1 cellular context compared by ENCODE assay signal in the genomic region with DNA sequence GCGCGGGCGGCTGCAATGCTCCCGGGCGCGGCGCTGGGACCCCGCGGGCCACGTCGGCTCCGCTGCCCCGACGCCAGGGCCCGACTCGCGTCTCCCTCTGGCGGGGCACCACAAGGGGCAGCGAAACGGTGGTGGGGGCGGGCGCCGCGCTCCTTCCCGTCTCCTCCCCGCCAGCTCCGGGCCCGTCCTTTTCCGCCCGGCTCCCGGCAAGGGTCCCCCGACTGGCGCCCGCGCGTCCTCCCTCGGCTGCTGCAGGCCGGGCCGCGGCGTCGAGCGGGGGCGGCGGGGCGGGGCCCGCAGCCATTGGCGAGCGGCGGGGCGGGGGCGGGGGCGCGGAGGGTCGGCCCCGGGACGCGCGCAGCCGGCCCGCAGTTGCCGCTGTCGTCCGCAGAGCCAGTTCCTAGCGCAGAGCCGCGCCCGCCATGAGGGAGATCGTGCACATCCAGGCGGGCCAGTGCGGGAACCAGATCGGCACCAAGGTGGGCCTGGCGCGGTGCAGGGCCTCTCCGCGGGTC.
A peak's percentile ranks its signal among the peaks of the same experiment; 100 is the strongest.
TF ChIP-seq lines count a peak whose summit lies in the region.

A gene (plus strand): TSS at position 371 of the 515 bp plus-strand sequence. CDS start 52 bp downstream, at position 423.

TF ChIP-seq in GM12878, 131 proteins besides CTCF, POLR2A, EP300 and RAD21 (continued from another document):
- TF ChIP-seq, protein P1, sequence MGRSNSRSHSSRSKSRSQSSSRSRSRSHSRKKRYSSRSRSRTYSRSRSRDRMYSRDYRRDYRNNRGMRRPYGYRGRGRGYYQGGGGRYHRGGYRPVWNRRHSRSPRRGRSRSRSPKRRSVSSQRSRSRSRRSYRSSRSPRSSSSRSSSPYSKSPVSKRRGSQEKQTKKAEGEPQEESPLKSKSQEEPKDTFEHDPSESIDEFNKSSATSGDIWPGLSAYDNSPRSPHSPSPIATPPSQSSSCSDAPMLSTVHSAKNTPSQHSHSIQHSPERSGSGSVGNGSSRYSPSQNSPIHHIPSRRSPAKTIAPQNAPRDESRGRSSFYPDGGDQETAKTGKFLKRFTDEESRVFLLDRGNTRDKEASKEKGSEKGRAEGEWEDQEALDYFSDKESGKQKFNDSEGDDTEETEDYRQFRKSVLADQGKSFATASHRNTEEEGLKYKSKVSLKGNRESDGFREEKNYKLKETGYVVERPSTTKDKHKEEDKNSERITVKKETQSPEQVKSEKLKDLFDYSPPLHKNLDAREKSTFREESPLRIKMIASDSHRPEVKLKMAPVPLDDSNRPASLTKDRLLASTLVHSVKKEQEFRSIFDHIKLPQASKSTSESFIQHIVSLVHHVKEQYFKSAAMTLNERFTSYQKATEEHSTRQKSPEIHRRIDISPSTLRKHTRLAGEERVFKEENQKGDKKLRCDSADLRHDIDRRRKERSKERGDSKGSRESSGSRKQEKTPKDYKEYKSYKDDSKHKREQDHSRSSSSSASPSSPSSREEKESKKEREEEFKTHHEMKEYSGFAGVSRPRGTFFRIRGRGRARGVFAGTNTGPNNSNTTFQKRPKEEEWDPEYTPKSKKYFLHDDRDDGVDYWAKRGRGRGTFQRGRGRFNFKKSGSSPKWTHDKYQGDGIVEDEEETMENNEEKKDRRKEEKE (IDR thresholded peaks at IDR 0.05), result no peak
- TF ChIP-seq NR2F1 (conservative IDR thresholded peaks at IDR 0.05) (0 out of 2 replicates have a peak, but pooled peaks have one; percentile 10), IKZF1 (conservative IDR thresholded peaks at IDR 0.05) (peak; percentile 90), EGR1 (IDR thresholded peaks at IDR 0.05; ENCODE audit: borderline replicate concordance in 1 of 2, low read depth in 2 of 2, low read length in 2 of 2) (peak in 1 of 2 experiments; percentile 90; a peak in 2 of 3 replicates), TAF1 (IDR thresholded peaks at IDR 0.05; ENCODE audit: borderline replicate concordance, low read depth, low read length) (peak; percentile 69), ZZZ3 (IDR thresholded peaks at IDR 0.05; ENCODE audit: control insufficient read depth, insufficient read length, low read depth) (no peak), HDAC6 (IDR thresholded peaks at IDR 0.05; ENCODE audit: unreplicated experiment) (peak; percentile 14), TCF7 (IDR thresholded peaks at IDR 0.05; ENCODE audit: borderline replicate concordance) (no peak)
